Comparison of ENCODE assay signal across 20 cellular contexts in genomic region chr17:44760474-44761308, GRCh38. TPM values are rescaled to one million over a fixed set of nuclear protein-coding genes. Genes with fewer than 3 reads are reported as not detected.
DNase-seq lines count a peak whose midpoint lies in the region; ATAC-seq and TF ChIP-seq lines count a peak whose summit lies in the region.
"Had no signal": no experiment of that assay in that cellular context is flagged by ENCODE, and none has a peak within 500 bp of the region (broad histone marks: within the 10 kb centered on the region; RNA-seq: fewer than 3 reads in every experiment).

No MANE protein-coding gene starts in this region.

- POLR2A ChIA-PET in SK-N-SH (lab: Yijun Ruan, JAX), result interaction anchor here (0.6 kb wide), 2 partner anchors 11 to 39 kb away, joined by 3 read pairs; no protein-coding TSS in a partner anchor

- H4K20me1 ChIP-seq in SK-N-SH (ENCODE audit: insufficient read depth) (no peaks in the 10 kb centered on the region), smooth muscle cell (ENCODE audit: low read depth) (no peaks in the 10 kb centered on the region)

- H3F3A ChIP-seq in SK-N-SH (replicated peaks; ENCODE audit: insufficient read depth) (no peaks in the 10 kb centered on the region), smooth muscle cell (ENCODE audit: low read depth) (no peaks in the 10 kb centered on the region)

- H3K27ac ChIP-seq in SK-N-SH (ENCODE audit: low read depth in 2 of 2, low read length in 1 of 2) (no peak overlapping the region), smooth muscle cell (ENCODE audit: low read depth) (no peak overlapping the region)
- H3K27ac ChIP-seq: heart right ventricle, HL-60, thoracic aorta had no signal

- ATAC-seq in SK-N-SH treated with all-trans-retinoic acid at 6 μM for 48 hours, result no peak

- in situ Hi-C loops in KBM-7 (cut with MboI; ENCODE audit: low pct_unique_long_range_greater_than_20kb, low sequenced_read_pairs), result no loop called here

- H2AFZ ChIP-seq in SK-N-SH (ENCODE audit: low read depth), result no peak overlapping the region
- no peak overlapping the region for H2AFZ ChIP-seq in smooth muscle cell (ENCODE audit: low read depth)

- H3K9me3 ChIP-seq in SK-N-SH (no peaks in the 10 kb centered on the region), smooth muscle cell (replicated peaks; ENCODE audit: low read depth) (no peaks in the 10 kb centered on the region)
- H3K9me3 ChIP-seq: Caco-2, heart right ventricle, thoracic aorta had no signal

- H3K4me1 ChIP-seq in SK-N-SH (ENCODE audit: control insufficient read depth in 1 of 2, insufficient read depth in 2 of 2, low read depth in 1 of 2, low read length in 1 of 2), result peaks cover 0 to 12% of the 10 kb centered on the region in 2 experiments; a peak in 1 of 4 replicates
- peaks cover 9% of the 10 kb centered on the region for H3K4me1 ChIP-seq in smooth muscle cell (ENCODE audit: low read depth)

- peak; percentile 79 for DNase-seq in SK-N-SH
- DNase-seq in NCI-H2171 treated with DMSO at 0.1 percent for 48 hours (lab: John Stamatoyannopoulos, UW), result peak; percentile 81
- peak; percentile 59 for DNase-seq in chondrocyte (ENCODE audit: low spot score)
- no peak for DNase-seq in type B pancreatic cell (ENCODE audit: extremely low spot score, unreplicated experiment)
- no peak for DNase-seq in DMS153 (lab: John Stamatoyannopoulos, UW)
- no peak for DNase-seq in smooth muscle cell (lab: John Stamatoyannopoulos, UW; ENCODE audit: unreplicated experiment)
- DNase-seq in KBM-7, result no peak
- DNase-seq: activated naive CD4-positive, alpha-beta T cell treated with anti-CD3 and anti-CD28 coated beads for 36 hours; activated T-cell treated with anti-CD3 and anti-CD28 coated beads, Interleukin-2, amount 50 U/mL, for 24 hours; Caco-2; central memory CD4-positive, alpha-beta T cell; heart right ventricle; NCI-H1417; OCI-M1; small intestine; stimulated activated CD4-positive, alpha-beta T cell treated with anti-CD3 and anti-CD28 coated beads, Interleukin-2, amount 100 ng/mL, for 48 hours; stimulated activated naive CD4-positive, alpha-beta T cell treated with Interleukin-2 at 50 U/mL for 16 hours had no signal

- H3K36me3 Mint-ChIP-seq in chondrocyte (ENCODE audit: low read depth) (no peaks in the 10 kb centered on the region), type B pancreatic cell (no peaks in the 10 kb centered on the region)

- H3K27me3 ChIP-seq in SK-N-SH (ENCODE audit: insufficient read depth) (no peaks in the 10 kb centered on the region), smooth muscle cell (ENCODE audit: low read depth) (peaks cover 48% of the 10 kb centered on the region)

- CTCF ChIA-PET in SK-N-SH (lab: Yijun Ruan, JAX), result interaction anchor here (0.8 to 6.3 kb wide), 10 partner anchors 10 to 208 kb away, joined by 3 to 37 read pairs (median 6); partner anchors contain the start of gene C1QL1

- H3K79me2 ChIP-seq in SK-N-SH (ENCODE audit: insufficient read depth) (no peaks in the 10 kb centered on the region), smooth muscle cell (ENCODE audit: low read depth) (no peaks in the 10 kb centered on the region)

- H3K36me3 ChIP-seq in SK-N-SH (replicated peaks in 1 of 2; ENCODE audit: control insufficient read depth in 1 of 2, insufficient read depth in 2 of 2, low read length in 1 of 2), result no peaks in the 10 kb centered on the region
- no peaks in the 10 kb centered on the region for H3K36me3 ChIP-seq in smooth muscle cell (ENCODE audit: low read depth)
- H3K36me3 ChIP-seq: heart right ventricle, thoracic aorta had no signal

- no peak overlapping the region for H3K4me3 ChIP-seq in SK-N-SH (ENCODE audit: low read depth in 2 of 2, low read length in 1 of 2)
- no peak overlapping the region for H3K4me3 ChIP-seq in smooth muscle cell
- H3K4me3 ChIP-seq: thoracic aorta had no signal

- H3K9me3 Mint-ChIP-seq in chondrocyte (ENCODE audit: low read depth), result no peaks in the 10 kb centered on the region
- no peaks in the 10 kb centered on the region for H3K9me3 Mint-ChIP-seq in type B pancreatic cell
- H3K9me3 Mint-ChIP-seq: activated naive CD4-positive, alpha-beta T cell treated with anti-CD3 and anti-CD28 coated beads for 36 hours; activated T-cell treated with anti-CD3 and anti-CD28 coated beads, Interleukin-2, amount 50 U/mL, for 24 hours had no signal

- H3K4me1 Mint-ChIP-seq in chondrocyte (ENCODE audit: low read depth), result peaks cover 2% of the 10 kb centered on the region
- H3K4me1 Mint-ChIP-seq in type B pancreatic cell (ENCODE audit: unreplicated experiment), result no peaks in the 10 kb centered on the region

- no peaks in the 10 kb centered on the region for H3K9me2 ChIP-seq in SK-N-SH

- 86% methylated on average over 12 of the region's 13 CpGs for WGBS in SK-N-SH (ENCODE audit: low lambda C conversion rate)
- 88% methylated on average over 13 of the region's 13 CpGs for whole genome bisulfite sequencing in smooth muscle cell (ENCODE audit: low lambda C conversion rate)

- no peak overlapping the region for H3K4me3 Mint-ChIP-seq in chondrocyte (ENCODE audit: unreplicated experiment)
- H3K4me3 Mint-ChIP-seq in type B pancreatic cell, result peak overlapping the region; percentile 66
- H3K4me3 Mint-ChIP-seq: activated naive CD4-positive, alpha-beta T cell treated with anti-CD3 and anti-CD28 coated beads for 36 hours; activated T-cell treated with anti-CD3 and anti-CD28 coated beads, Interleukin-2, amount 50 U/mL, for 24 hours had no signal

- H3K4me2 ChIP-seq in SK-N-SH (no peak overlapping the region), smooth muscle cell (no peak overlapping the region)

- H3K27ac Mint-ChIP-seq in chondrocyte (ENCODE audit: unreplicated experiment) (no peak overlapping the region), type B pancreatic cell (no peak overlapping the region)
- H3K27ac Mint-ChIP-seq: activated naive CD4-positive, alpha-beta T cell treated with anti-CD3 and anti-CD28 coated beads for 36 hours; activated T-cell treated with anti-CD3 and anti-CD28 coated beads, Interleukin-2, amount 50 U/mL, for 24 hours had no signal

- H3K27me3 Mint-ChIP-seq in chondrocyte (ENCODE audit: low read depth) (no peaks in the 10 kb centered on the region), type B pancreatic cell (peaks cover 24% of the 10 kb centered on the region)

- H3K9ac ChIP-seq in SK-N-SH (no peak overlapping the region), smooth muscle cell (ENCODE audit: low read depth) (no peak overlapping the region)

- TF ChIP-seq CTCF in SK-N-SH (IDR thresholded peaks at IDR 0.05) (no peak), chondrocyte (IDR thresholded peaks at IDR 0.05) (no peak), type B pancreatic cell (conservative IDR thresholded peaks at IDR 0.05) (no peak), smooth muscle cell (IDR thresholded peaks at IDR 0.05; ENCODE audit: borderline replicate concordance, insufficient read depth, poor library complexity, severe bottlenecking) (no peak)

- TF ChIP-seq EP300 in SK-N-SH (IDR thresholded peaks at IDR 0.05; ENCODE audit: borderline replicate concordance in 1 of 2, low read depth in 1 of 2, low read length in 1 of 2), result no peak

- no peak for TF ChIP-seq RAD21 in SK-N-SH (IDR thresholded peaks at IDR 0.05; ENCODE audit: low read length)

TF ChIP-seq in SK-N-SH, 30 proteins besides CTCF, POLR2A, EP300 and RAD21 (continues in another document):
- TF ChIP-seq FOXM1 (IDR thresholded peaks at IDR 0.05; ENCODE audit: low read depth), result no peak

TF ChIP-seq in SK-N-SH treated with all-trans-retinoic acid at 6 μM for 48 hours, 23 proteins besides CTCF, POLR2A, EP300 and RAD21 (continues in another document):
- TF ChIP-seq ZFP3 (CRISPR knock-in tag; IDR thresholded peaks at IDR 0.05) (no peak), POU6F1 (CRISPR knock-in tag; IDR thresholded peaks at IDR 0.05; ENCODE audit: borderline replicate concordance, low read depth) (no peak), ZC3H10 (CRISPR knock-in tag; IDR thresholded peaks at IDR 0.05) (no peak), ZNF565 (CRISPR knock-in tag; conservative IDR thresholded peaks at IDR 0.05; ENCODE audit: low read depth) (no peak), ZFP30 (CRISPR knock-in tag; IDR thresholded peaks at IDR 0.05) (no peak)

RNA-seq across cellular contexts. Expression of gene ADAM11, which starts 1.9 kb away (rescaled TPM):
- polyA plus RNA-seq in SK-N-SH (2012; rRNA removed), result 1.8 and 2.5 TPM in 2 replicates
- 1.2 and 1.3 TPM in 2 replicates for polyA plus RNA-seq in SK-N-SH (2012; cell fraction: cytosol; rRNA removed)
- 6.0 and 9.8 TPM in 2 replicates for polyA plus RNA-seq in SK-N-SH (2012; cell fraction: nucleus; rRNA removed)
- 0.44 to 0.49 TPM (median 0.47 TPM) in 3 replicates for total RNA-seq in chondrocyte
- total RNA-seq in type B pancreatic cell (ENCODE audit: low replicate concordance), result 4.6 and 4.7 TPM in 2 replicates
- 0.40 TPM in 1 of 2 replicates, not detected in the other for total RNA-seq in smooth muscle cell
- polyA plus RNA-seq in smooth muscle cell, result 0.27 and 0.48 TPM in 2 replicates

RNA-seq across cellular contexts. Expression of gene DBF4B, which starts 52.2 kb away (rescaled TPM):
- polyA plus RNA-seq in SK-N-SH (2012; rRNA removed) (8.3 and 9.6 TPM in 2 replicates), smooth muscle cell (2.7 and 4.1 TPM in 2 replicates)
- polyA plus RNA-seq in SK-N-SH (2012; cell fraction: cytosol; rRNA removed), result 3.5 and 4.9 TPM in 2 replicates
- polyA plus RNA-seq in SK-N-SH (2012; cell fraction: nucleus; rRNA removed), result 40.4 and 40.6 TPM in 2 replicates
- total RNA-seq in chondrocyte (4.8 to 7.2 TPM (median 5.5 TPM) in 3 replicates), type B pancreatic cell (ENCODE audit: low replicate concordance) (7.3 and 27.7 TPM in 2 replicates), smooth muscle cell (1.6 and 3.3 TPM in 2 replicates)

Comparison
In these comparisons a context has a peak if more than half of its experiments do, and no peak if none do; other contexts are left out.
1. DNase-seq: peak in SK-N-SH (single experiment), NCI-H2171 treated with DMSO at 0.1 percent for 48 hours (single experiment) and chondrocyte (single experiment); none in type B pancreatic cell (single experiment), DMS153 (single experiment), smooth muscle cell (single experiment) and KBM-7 (single experiment).